Comparison of ENCODE assay signal across 15 cellular contexts in the genomic region with DNA sequence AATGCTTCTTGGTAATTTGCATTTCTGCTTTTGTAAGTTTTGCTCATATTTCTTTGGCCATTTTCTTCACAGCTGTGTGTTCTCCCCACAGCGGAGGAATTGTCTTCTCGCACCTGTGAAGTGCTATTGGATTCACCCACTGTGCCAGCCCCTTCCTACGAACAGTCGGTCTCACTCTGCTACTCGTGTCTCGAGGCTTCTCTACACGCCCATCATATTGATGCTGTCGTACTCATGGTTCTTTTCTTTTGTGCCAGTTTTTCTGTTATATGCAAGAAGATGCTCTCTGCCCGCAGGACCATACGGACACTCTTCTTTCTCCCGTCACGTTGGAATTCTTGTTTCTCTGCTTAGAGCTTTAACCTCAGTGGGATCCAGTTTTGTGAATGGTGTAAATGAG.
DNase-seq lines count a peak whose midpoint lies in the region; TF ChIP-seq lines count a peak whose summit lies in the region.
"Had no signal": no experiment of that assay in that cellular context is flagged by ENCODE, and none has a peak within 500 bp of the region (broad histone marks: within the 10 kb centered on the region; RNA-seq: fewer than 3 reads in every experiment).

No MANE protein-coding gene starts in this region.

- no peak for DNase-seq in T-helper 1 cell
- DNase-seq in activated T-helper 2 cell treated with anti-CD3 and anti-CD28 coated beads, Interferon-gamma antibody, Interleukin-2, Interleukin-4, amounts not matched to agents 10 μg/mL and 5 μg/mL and 100 μg/mL, durations not matched to agents 14 hours and 24 hours and 36 hours (ENCODE audit: low spot score), result no peak
- DNase-seq in neural progenitor cell (ENCODE audit: low spot score), result no peak
- DNase-seq in stimulated activated CD4-positive, alpha-beta T cell treated with anti-CD3 and anti-CD28 coated beads, Interleukin-1b, Interleukin-23, amount 100 ng/mL, for 48 hours, result no peak
- DNase-seq in iPS-NIHi11 (ENCODE audit: low spot score), result no peak
- no peak for DNase-seq in HCEC 1CT
- DNase-seq: DMS79, NCI-H1930, NCI-H510A treated with DMSO at 0.1 percent for 48 hours had no signal

- H3K4me2 ChIP-seq in BLaER1 treated with 17β-estradiol and CSF1 and Interleukin-3, amounts not matched to agents 10 nM and 100 nM, result peak overlapping the region; percentile 80 to 97 (median 93)
- no peak overlapping the region for H3K4me2 ChIP-seq in neural progenitor cell

- H4K20me1 ChIP-seq in BLaER1 treated with 17β-estradiol and CSF1 and Interleukin-3, amounts not matched to agents 10 nM and 100 nM, result peaks cover 0 to 9% (median 0%) of the 10 kb centered on the region in 11 experiments; a peak in 3 of 22 replicates
- no peaks in the 10 kb centered on the region for H4K20me1 ChIP-seq in neural progenitor cell (ENCODE audit: low read depth)

- intact Hi-C loops in activated T-helper 2 cell treated with anti-CD3 and anti-CD28 coated beads, Interferon-gamma antibody, Interleukin-2, Interleukin-4, amounts not matched to agents 10 μg/mL and 5 μg/mL and 100 μg/mL, durations not matched to agents 14 hours and 24 hours and 36 hours (cut with micrococcal nuclease), result no loop called here

- H3K27me3 ChIP-seq in BLaER1 treated with 17β-estradiol and CSF1 and Interleukin-3, amounts not matched to agents 10 nM and 100 nM, result peaks cover 0 to 60% (median 0%) of the 10 kb centered on the region in 11 experiments; a peak in 6 of 22 replicates
- H3K27me3 ChIP-seq in neural progenitor cell, result no peaks in the 10 kb centered on the region
- H3K27me3 ChIP-seq: ascending aorta had no signal

- H3K4me1 Mint-ChIP-seq in T-helper 1 cell treated with Interleukin-12 subunit alpha and Interleukin-12 subunit beta and Interleukin-4 antibody, amounts not matched to agents 30 μg/mL and 1 μg/mL, for 36 hours (ENCODE audit: low read depth), result peaks cover 31% of the 10 kb centered on the region
- peaks cover 24% of the 10 kb centered on the region for H3K4me1 Mint-ChIP-seq in activated T-helper 2 cell treated with anti-CD3 and anti-CD28 coated beads, Interferon-gamma antibody, Interleukin-2, Interleukin-4, amounts not matched to agents 10 μg/mL and 5 μg/mL and 100 μg/mL, durations not matched to agents 14 hours and 24 hours and 36 hours (ENCODE audit: low read depth)
- H3K4me1 Mint-ChIP-seq in neural progenitor cell, result peaks cover 13% of the 10 kb centered on the region

- no peaks in the 10 kb centered on the region for H3K36me3 ChIP-seq in BLaER1 treated with 17β-estradiol and CSF1 and Interleukin-3, amounts not matched to agents 10 nM and 100 nM
- no peaks in the 10 kb centered on the region for H3K36me3 ChIP-seq in neural progenitor cell
- H3K36me3 ChIP-seq: ascending aorta, tibial nerve had no signal

- no peak overlapping the region for H2AFZ ChIP-seq in neural progenitor cell (replicated peaks)

- peak overlapping the region in 2 of 11 experiments; percentile 30 to 34; a peak in 2 of 22 replicates for H3K9ac ChIP-seq in BLaER1 treated with 17β-estradiol and CSF1 and Interleukin-3, amounts not matched to agents 10 nM and 100 nM
- no peak overlapping the region for H3K9ac ChIP-seq in neural progenitor cell

- no peaks in the 10 kb centered on the region for H3K27me3 Mint-ChIP-seq in T-helper 1 cell treated with Interleukin-12 subunit alpha and Interleukin-12 subunit beta and Interleukin-4 antibody, amounts not matched to agents 30 μg/mL and 1 μg/mL, for 36 hours (ENCODE audit: low read depth)
- H3K27me3 Mint-ChIP-seq in activated T-helper 2 cell treated with anti-CD3 and anti-CD28 coated beads, Interferon-gamma antibody, Interleukin-2, Interleukin-4, amounts not matched to agents 10 μg/mL and 5 μg/mL and 100 μg/mL, durations not matched to agents 14 hours and 24 hours and 36 hours (ENCODE audit: low read depth), result no peaks in the 10 kb centered on the region
- H3K27me3 Mint-ChIP-seq in neural progenitor cell (ENCODE audit: insufficient read depth, low read depth), result peaks cover 6% of the 10 kb centered on the region

- no peaks in the 10 kb centered on the region for H3F3A ChIP-seq in neural progenitor cell (ENCODE audit: low read depth)

- no peaks in the 10 kb centered on the region for H3K36me3 Mint-ChIP-seq in T-helper 1 cell treated with Interleukin-12 subunit alpha and Interleukin-12 subunit beta and Interleukin-4 antibody, amounts not matched to agents 30 μg/mL and 1 μg/mL, for 36 hours (ENCODE audit: low read depth)
- peaks cover 3% of the 10 kb centered on the region for H3K36me3 Mint-ChIP-seq in activated T-helper 2 cell treated with anti-CD3 and anti-CD28 coated beads, Interferon-gamma antibody, Interleukin-2, Interleukin-4, amounts not matched to agents 10 μg/mL and 5 μg/mL and 100 μg/mL, durations not matched to agents 14 hours and 24 hours and 36 hours (ENCODE audit: low read depth)
- H3K36me3 Mint-ChIP-seq in neural progenitor cell, result no peaks in the 10 kb centered on the region

- no peaks in the 10 kb centered on the region for H3K9me3 ChIP-seq in BLaER1 treated with 17β-estradiol and CSF1 and Interleukin-3, amounts not matched to agents 10 nM and 100 nM (replicated peaks in 1 of 11)
- H3K9me3 ChIP-seq in neural progenitor cell (ENCODE audit: low read depth), result no peaks in the 10 kb centered on the region
- H3K9me3 ChIP-seq: ascending aorta, tibial nerve had no signal

- H3K4me3 Mint-ChIP-seq in T-helper 1 cell treated with Interleukin-12 subunit alpha and Interleukin-12 subunit beta and Interleukin-4 antibody, amounts not matched to agents 30 μg/mL and 1 μg/mL, for 36 hours, result peak overlapping the region; percentile 61
- peak overlapping the region; percentile 27 for H3K4me3 Mint-ChIP-seq in activated T-helper 2 cell treated with anti-CD3 and anti-CD28 coated beads, Interferon-gamma antibody, Interleukin-2, Interleukin-4, amounts not matched to agents 10 μg/mL and 5 μg/mL and 100 μg/mL, durations not matched to agents 14 hours and 24 hours and 36 hours (ENCODE audit: low read depth)
- H3K4me3 Mint-ChIP-seq in neural progenitor cell, result no peak overlapping the region

- H3K27ac Mint-ChIP-seq in T-helper 1 cell treated with Interleukin-12 subunit alpha and Interleukin-12 subunit beta and Interleukin-4 antibody, amounts not matched to agents 30 μg/mL and 1 μg/mL, for 36 hours, result peak overlapping the region; percentile 69
- H3K27ac Mint-ChIP-seq in activated T-helper 2 cell treated with anti-CD3 and anti-CD28 coated beads, Interferon-gamma antibody, Interleukin-2, Interleukin-4, amounts not matched to agents 10 μg/mL and 5 μg/mL and 100 μg/mL, durations not matched to agents 14 hours and 24 hours and 36 hours, result peak overlapping the region; percentile 68
- H3K27ac Mint-ChIP-seq in neural progenitor cell, result peak overlapping the region; percentile 40

- TF ChIP-seq CTCF in neural progenitor cell (IDR thresholded peaks at IDR 0.05), result no peak

- no peaks in the 10 kb centered on the region for H3K9me3 Mint-ChIP-seq in T-helper 1 cell treated with Interleukin-12 subunit alpha and Interleukin-12 subunit beta and Interleukin-4 antibody, amounts not matched to agents 30 μg/mL and 1 μg/mL, for 36 hours
- H3K9me3 Mint-ChIP-seq in activated T-helper 2 cell treated with anti-CD3 and anti-CD28 coated beads, Interferon-gamma antibody, Interleukin-2, Interleukin-4, amounts not matched to agents 10 μg/mL and 5 μg/mL and 100 μg/mL, durations not matched to agents 14 hours and 24 hours and 36 hours, result no peaks in the 10 kb centered on the region
- no peaks in the 10 kb centered on the region for H3K9me3 Mint-ChIP-seq in neural progenitor cell

- no peaks in the 10 kb centered on the region for H3K79me2 ChIP-seq in neural progenitor cell (ENCODE audit: low read depth)

- H3K4me3 ChIP-seq in BLaER1 treated with 17β-estradiol and CSF1 and Interleukin-3, amounts not matched to agents 10 nM and 100 nM, result no peak overlapping the region
- no peak overlapping the region for H3K4me3 ChIP-seq in neural progenitor cell
- H3K4me3 ChIP-seq: ascending aorta, tibial nerve had no signal

- peaks cover 42 to 73% (median 56%) of the 10 kb centered on the region in 10 experiments for H3K4me1 ChIP-seq in BLaER1 treated with 17β-estradiol and CSF1 and Interleukin-3, amounts not matched to agents 10 nM and 100 nM
- H3K4me1 ChIP-seq in neural progenitor cell, result peaks cover under 1% of the 10 kb centered on the region
- H3K4me1 ChIP-seq: ascending aorta had no signal

- peak overlapping the region in 3 of 11 experiments; percentile 4 to 84 (median 79); a peak in 3 of 22 replicates for H3K27ac ChIP-seq in BLaER1 treated with 17β-estradiol and CSF1 and Interleukin-3, amounts not matched to agents 10 nM and 100 nM
- no peak overlapping the region for H3K27ac ChIP-seq in neural progenitor cell
- H3K27ac ChIP-seq: 22Rv1, ascending aorta, C4-2B, tibial nerve had no signal
